26 cellular contexts compared by ENCODE assay signal in the genomic region with DNA sequence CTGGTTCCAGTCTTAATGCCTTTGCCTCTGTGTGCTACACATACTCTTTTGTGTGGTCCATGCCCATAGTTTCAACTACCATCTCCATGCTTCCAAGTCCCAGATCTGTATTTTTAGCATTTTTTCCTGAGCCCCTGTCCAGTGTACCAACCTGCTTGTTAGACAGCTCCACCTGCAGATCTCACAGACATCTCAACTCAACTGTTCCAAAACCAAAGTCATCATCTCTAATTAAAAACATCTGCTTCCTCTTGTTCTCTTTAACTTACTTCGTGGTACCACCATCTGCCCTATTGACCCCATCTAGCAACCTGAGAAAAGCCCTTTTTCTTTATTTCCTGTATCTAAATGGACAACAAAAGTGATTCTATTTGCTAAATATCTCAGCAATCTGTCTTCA.
"Had no signal": no experiment of that assay in that cellular context is flagged by ENCODE, and none has a peak within 500 bp of the region (broad histone marks: within the 10 kb centered on the region; RNA-seq: fewer than 3 reads in every experiment).

No MANE protein-coding gene starts in this region.

- H3K4me3 Mint-ChIP-seq: activated CD4-positive, alpha-beta memory T cell treated with anti-CD3 and anti-CD28 coated beads, Interleukin-2, amount 10 ng/mL, durations not matched to agents 7 days and 5 days; activated CD4-positive, alpha-beta T cell treated with anti-CD3 and anti-CD28 coated beads, Interleukin-2, amount 10 ng/mL, durations not matched to agents 24 days and 14 days; activated naive CD4-positive, alpha-beta T cell treated with anti-CD3 and anti-CD28 coated beads, Interleukin-2, amount 50 U/mL, for 24 hours; activated naive CD8-positive, alpha-beta T cell treated with anti-CD3 and anti-CD28 coated beads, Interleukin-2, amount 50 U/mL, for 24 hours; activated T-cell treated with anti-CD3 and anti-CD28 coated beads, Interleukin-2, amount 50 U/mL, for 4 hours; natural killer cell; neural progenitor cell had no signal

- H3K36me3 ChIP-seq: esophagus squamous epithelium, gastrocnemius medialis, left lung, lower lobe of right lung, neural progenitor cell, spleen, transverse colon had no signal

- H3K9ac ChIP-seq: neural progenitor cell had no signal

- H3K27me3 ChIP-seq: esophagus squamous epithelium, gastrocnemius medialis, left lung, neural progenitor cell, spleen, testis, transverse colon had no signal

- H3K4me1 ChIP-seq: esophagus squamous epithelium, gastrocnemius medialis, left lung, lower lobe of right lung, neural progenitor cell, spleen, testis, transverse colon had no signal

- H3K36me3 Mint-ChIP-seq: activated naive CD4-positive, alpha-beta T cell treated with anti-CD3 and anti-CD28 coated beads, Interleukin-2, amount 50 U/mL, for 24 hours; natural killer cell; neural progenitor cell had no signal

- ATAC-seq: activated naive CD8-positive, alpha-beta T cell treated with anti-CD3 and anti-CD28 coated beads, Interleukin-2, amount 50 U/mL, for 24 hours; activated T-cell treated with anti-CD3 and anti-CD28 coated beads, Interleukin-2, amount 50 U/mL, for 4 hours; gastrocnemius medialis; left lung; lower lobe of right lung; natural killer cell; right cardiac atrium had no signal

- H3K4me1 Mint-ChIP-seq: activated CD4-positive, alpha-beta memory T cell treated with anti-CD3 and anti-CD28 coated beads, Interleukin-2, amount 10 ng/mL, durations not matched to agents 7 days and 5 days; activated naive CD4-positive, alpha-beta T cell treated with anti-CD3 and anti-CD28 coated beads, Interleukin-2, amount 50 U/mL, for 24 hours; natural killer cell; neural progenitor cell had no signal

- DNase-seq: activated CD4-positive, alpha-beta memory T cell treated with anti-CD3 and anti-CD28 coated beads, Interleukin-2, amount 10 ng/mL, durations not matched to agents 7 days and 5 days; activated CD4-positive, alpha-beta T cell treated with anti-CD3 and anti-CD28 coated beads, Interleukin-2, amount 10 ng/mL, durations not matched to agents 24 days and 14 days; activated CD4-positive, CD25-positive, alpha-beta regulatory T cell treated with anti-CD3 and anti-CD28 coated beads, Interleukin-2, amount 50 U/mL, for 72 hours; activated naive CD8-positive, alpha-beta T cell treated with anti-CD3 and anti-CD28 coated beads, Interleukin-2, amount 50 U/mL, for 24 hours; activated T-cell treated with anti-CD3 and anti-CD28 coated beads, Interleukin-2, amount 50 U/mL, for 4 hours; anterior cingulate cortex; dermis blood vessel endothelial cell; effector CD4-positive, alpha-beta T cell; esophagus squamous epithelium; gastrocnemius medialis; glutamatergic neuron; left lung; lower lobe of right lung; mesendoderm; natural killer cell; occipital lobe; posterior cingulate gyrus; right cardiac atrium; spleen; stimulated activated naive CD4-positive, alpha-beta T cell treated with Interleukin-2 at 50 U/mL for 16 hours; T-helper 2 cell; testis; transverse colon had no signal

- H3K27ac Mint-ChIP-seq: activated CD4-positive, alpha-beta memory T cell treated with anti-CD3 and anti-CD28 coated beads, Interleukin-2, amount 10 ng/mL, durations not matched to agents 7 days and 5 days; activated CD4-positive, alpha-beta T cell treated with anti-CD3 and anti-CD28 coated beads, Interleukin-2, amount 10 ng/mL, durations not matched to agents 24 days and 14 days; activated naive CD4-positive, alpha-beta T cell treated with anti-CD3 and anti-CD28 coated beads, Interleukin-2, amount 50 U/mL, for 24 hours; activated naive CD8-positive, alpha-beta T cell treated with anti-CD3 and anti-CD28 coated beads, Interleukin-2, amount 50 U/mL, for 24 hours; activated T-helper 2 cell treated with anti-CD3 and anti-CD28 coated beads, Interferon-gamma antibody, Interleukin-2, Interleukin-4, amounts not matched to agents 10 μg/mL and 5 μg/mL and 100 μg/mL, durations not matched to agents 14 hours and 24 hours and 36 hours; natural killer cell; neural progenitor cell had no signal

- H3K4me3 ChIP-seq: esophagus squamous epithelium, gastrocnemius medialis, left lung, lower lobe of right lung, neural progenitor cell, spleen, testis, transverse colon had no signal

- H3K4me2 ChIP-seq: neural progenitor cell had no signal

- H2AFZ ChIP-seq: neural progenitor cell had no signal

- H3K9me3 ChIP-seq: esophagus squamous epithelium, gastrocnemius medialis, left lung, lower lobe of right lung, spleen, testis, transverse colon had no signal

- H3K27ac ChIP-seq: esophagus squamous epithelium, gastrocnemius medialis, left lung, lower lobe of right lung, neural progenitor cell, spleen, testis, transverse colon had no signal

- H3K27me3 Mint-ChIP-seq: activated CD4-positive, alpha-beta memory T cell treated with anti-CD3 and anti-CD28 coated beads, Interleukin-2, amount 10 ng/mL, durations not matched to agents 7 days and 5 days; activated naive CD4-positive, alpha-beta T cell treated with anti-CD3 and anti-CD28 coated beads, Interleukin-2, amount 50 U/mL, for 24 hours; activated naive CD8-positive, alpha-beta T cell treated with anti-CD3 and anti-CD28 coated beads, Interleukin-2, amount 50 U/mL, for 24 hours had no signal
